ENCODE assay signal across 1 cellular context in the genomic region with DNA sequence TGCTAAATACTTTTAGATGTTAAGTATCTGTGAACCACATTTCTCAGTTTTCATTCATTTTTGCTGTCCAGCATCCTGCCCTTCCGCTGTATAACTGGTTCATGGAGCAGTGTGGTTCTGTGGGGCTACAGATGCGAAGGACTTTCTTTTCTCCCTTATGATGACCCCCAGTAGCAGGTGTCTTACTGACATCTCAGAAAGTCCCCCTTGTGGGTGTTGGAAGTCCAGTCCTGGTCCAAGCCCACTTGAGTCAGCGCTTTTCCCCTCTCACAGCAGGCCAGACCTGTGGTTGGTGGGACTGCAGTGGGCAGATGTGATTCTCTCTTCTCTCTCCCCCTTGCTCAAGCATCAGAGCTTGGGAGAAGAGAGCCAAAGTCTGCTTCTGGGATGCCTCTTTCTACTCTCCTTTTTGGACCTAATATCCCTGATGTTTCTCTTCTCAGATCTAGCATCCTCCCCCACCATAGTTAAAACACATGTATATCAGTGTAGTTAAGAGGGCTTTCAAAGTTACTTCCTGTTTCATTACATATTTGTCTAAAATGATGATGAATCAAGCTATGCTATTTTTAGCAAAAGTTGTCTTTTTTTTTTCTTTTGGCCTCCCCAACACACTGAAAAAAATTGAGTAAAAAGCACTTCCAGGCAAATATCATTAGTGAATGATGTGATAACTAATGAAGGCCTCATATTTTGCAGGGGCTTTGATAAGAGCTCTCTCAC.
TF ChIP-seq lines count a peak whose summit lies in the region.

No MANE protein-coding gene starts in this region.

TF ChIP-seq in H1, 55 proteins besides CTCF, POLR2A, EP300 and RAD21:
- TF ChIP-seq KDM4A (IDR thresholded peaks at IDR 0.05; ENCODE audit: low read depth, low read length, severe bottlenecking): no peak
